In the genomic region with DNA sequence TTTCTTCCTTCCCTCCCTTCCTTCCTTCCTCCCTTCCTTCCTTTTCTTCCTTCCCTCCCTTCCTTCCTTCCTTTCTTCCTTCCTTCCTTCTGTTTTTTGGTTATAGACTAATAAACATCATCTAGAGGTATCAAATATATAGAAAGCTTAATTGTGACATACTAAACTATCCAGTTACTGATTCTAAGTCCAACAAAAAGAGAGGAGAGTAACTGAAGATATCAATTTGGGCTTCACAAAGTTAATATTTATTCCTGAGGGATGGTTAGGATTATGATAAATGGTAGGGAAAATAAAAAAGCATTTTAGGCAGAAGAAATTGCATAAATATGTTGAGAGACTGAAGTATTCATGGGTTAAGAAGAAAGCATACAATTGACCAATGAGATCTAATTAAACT, we compare ENCODE assay signal across 11 cellular contexts. TPM values are rescaled to one million over a fixed set of nuclear protein-coding genes. Genes with fewer than 3 reads are reported as not detected.
"Had no signal": no experiment of that assay in that cellular context is flagged by ENCODE, and none has a peak within 500 bp of the region (broad histone marks: within the 10 kb centered on the region; RNA-seq: fewer than 3 reads in every experiment).

No MANE protein-coding gene starts in this region.

- H3K4me3 Mint-ChIP-seq: IgD-negative memory B cell had no signal

- H3K4me3 ChIP-seq: K562 had no signal

- H3K4me2 ChIP-seq: KMS-11 had no signal

- H3K36me3 Mint-ChIP-seq: IgD-negative memory B cell had no signal

- DNase-seq: IMR-90, KBM-7, KG1 had no signal

- H3K27ac Mint-ChIP-seq: IgD-negative memory B cell had no signal

- H3K9ac ChIP-seq: KMS-11 had no signal

- ATAC-seq: HepG2, K562 had no signal

- H3K4me1 Mint-ChIP-seq: IgD-negative memory B cell had no signal

- FAIRE-seq: HepG2, HTR-8/SVneo, K562 had no signal

- H3K27ac ChIP-seq: HL-60, KMS-11 had no signal

RNA-seq across cellular contexts. Expression of a gene that starts 7.8 kb away (rescaled TPM):
- total RNA-seq: HT-29, HT1080 had no signal
- polyA plus RNA-seq: IgD-negative memory B cell had no signal

RNA-seq across cellular contexts. Expression of a gene that starts 57.9 kb away (rescaled TPM):
- polyA plus RNA-seq: IgD-negative memory B cell, K562 had no signal
